1 cellular context compared by ENCODE assay signal in the genomic region with DNA sequence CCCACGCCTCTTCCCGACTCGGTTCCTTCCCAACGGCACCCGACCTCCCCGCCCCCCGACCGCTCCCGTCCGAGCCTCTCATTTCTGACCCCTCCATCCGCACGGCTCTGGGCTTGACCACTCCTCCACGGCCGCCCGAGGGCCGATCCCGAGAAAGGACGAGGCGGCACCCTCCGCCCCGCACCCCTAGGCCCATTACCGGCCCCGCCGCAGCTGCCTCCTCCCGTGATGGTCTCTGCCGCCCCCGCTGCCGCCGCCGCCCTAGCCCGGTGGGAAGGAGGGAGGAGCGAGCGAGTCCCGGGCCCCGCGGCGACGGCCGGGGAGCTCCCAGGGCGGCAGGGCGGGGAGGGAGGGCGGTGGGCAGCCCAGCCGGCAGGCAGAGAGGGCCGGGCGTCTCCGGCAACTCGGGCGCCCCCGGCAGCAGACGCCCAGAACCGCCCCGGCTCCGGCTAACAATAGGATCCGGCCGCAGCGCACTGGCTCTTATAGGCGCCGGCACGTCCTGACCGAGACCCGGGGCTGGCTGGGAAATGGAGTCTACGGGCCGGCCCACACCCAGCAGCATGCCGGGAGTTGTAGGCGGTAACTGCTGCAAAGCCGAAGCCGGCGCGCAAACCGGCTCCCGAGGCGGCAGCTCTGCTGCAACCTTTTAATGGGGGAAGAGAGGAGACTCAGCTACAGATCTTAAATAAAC.
TF ChIP-seq lines count a peak whose summit lies in the region.

A gene with protein sequence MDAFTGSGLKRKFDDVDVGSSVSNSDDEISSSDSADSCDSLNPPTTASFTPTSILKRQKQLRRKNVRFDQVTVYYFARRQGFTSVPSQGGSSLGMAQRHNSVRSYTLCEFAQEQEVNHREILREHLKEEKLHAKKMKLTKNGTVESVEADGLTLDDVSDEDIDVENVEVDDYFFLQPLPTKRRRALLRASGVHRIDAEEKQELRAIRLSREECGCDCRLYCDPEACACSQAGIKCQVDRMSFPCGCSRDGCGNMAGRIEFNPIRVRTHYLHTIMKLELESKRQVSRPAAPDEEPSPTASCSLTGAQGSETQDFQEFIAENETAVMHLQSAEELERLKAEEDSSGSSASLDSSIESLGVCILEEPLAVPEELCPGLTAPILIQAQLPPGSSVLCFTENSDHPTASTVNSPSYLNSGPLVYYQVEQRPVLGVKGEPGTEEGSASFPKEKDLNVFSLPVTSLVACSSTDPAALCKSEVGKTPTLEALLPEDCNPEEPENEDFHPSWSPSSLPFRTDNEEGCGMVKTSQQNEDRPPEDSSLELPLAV (minus strand): TSS at position 457 of the 694 bp plus-strand sequence. CDS start 7,035 bp downstream, outside the sequence.

TF ChIP-seq in K562, 482 proteins besides CTCF, POLR2A, EP300 and RAD21 (continued from another document):
- TF ChIP-seq MIER1 (IDR thresholded peaks at IDR 0.05; ENCODE audit: low read depth) (no peak), ARID1B (IDR thresholded peaks at IDR 0.05) (0 out of 2 replicates have a peak, but pooled peaks have one; percentile 45), MAFF (IDR thresholded peaks at IDR 0.05; ENCODE audit: low read length) (no peak), ETV5 (CRISPR knock-in tag; IDR thresholded peaks at IDR 0.05; ENCODE audit: low read depth) (peak; percentile 51; the same call in 1 of the 2 replicates), ZNF57 (CRISPR knock-in tag; IDR thresholded peaks at IDR 0.05) (no peak), CAMTA2 (CRISPR knock-in tag; conservative IDR thresholded peaks at IDR 0.05) (no peak), ZNF253 (CRISPR knock-in tag; conservative IDR thresholded peaks at IDR 0.05) (no peak), YBX1 (IDR thresholded peaks at IDR 0.05) (no peak), STAG1 (CRISPR knock-in tag; IDR thresholded peaks at IDR 0.05; ENCODE audit: borderline replicate concordance) (no peak), EWSR1 (IDR thresholded peaks at IDR 0.05; ENCODE audit: borderline replicate concordance, low read depth, partially characterized antibody) (no peak), SMARCE1 (IDR thresholded peaks at IDR 0.05) (no peak), SRSF9 (IDR thresholded peaks at IDR 0.05; ENCODE audit: borderline replicate concordance, low read depth, low read length) (no peak), PHF21A (IDR thresholded peaks at IDR 0.05; ENCODE audit: borderline replicate concordance, low read depth) (no peak), ZNF445 (CRISPR knock-in tag; IDR thresholded peaks at IDR 0.05; ENCODE audit: low read depth) (no peak), KDM4B (IDR thresholded peaks at IDR 0.05; ENCODE audit: borderline replicate concordance in 2 of 2, low read depth in 1 of 2) (no peak)
- TF ChIP-seq, protein P1, sequence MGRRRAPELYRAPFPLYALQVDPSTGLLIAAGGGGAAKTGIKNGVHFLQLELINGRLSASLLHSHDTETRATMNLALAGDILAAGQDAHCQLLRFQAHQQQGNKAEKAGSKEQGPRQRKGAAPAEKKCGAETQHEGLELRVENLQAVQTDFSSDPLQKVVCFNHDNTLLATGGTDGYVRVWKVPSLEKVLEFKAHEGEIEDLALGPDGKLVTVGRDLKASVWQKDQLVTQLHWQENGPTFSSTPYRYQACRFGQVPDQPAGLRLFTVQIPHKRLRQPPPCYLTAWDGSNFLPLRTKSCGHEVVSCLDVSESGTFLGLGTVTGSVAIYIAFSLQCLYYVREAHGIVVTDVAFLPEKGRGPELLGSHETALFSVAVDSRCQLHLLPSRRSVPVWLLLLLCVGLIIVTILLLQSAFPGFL (CRISPR knock-in tag; IDR thresholded peaks at IDR 0.05) = 0 out of 2 replicates have a peak, but pooled peaks have one; percentile 31
